ENCODE assay signal across 24 cellular contexts in genomic region chr19:42274065-42274682, GRCh38. TPM values are rescaled to one million over a fixed set of nuclear protein-coding genes. Genes with fewer than 3 reads are reported as not detected.
DNase-seq lines count a peak whose midpoint lies in the region; FAIRE-seq and TF ChIP-seq lines count a peak whose summit lies in the region.
"Had no signal": no experiment of that assay in that cellular context is flagged by ENCODE, and none has a peak within 500 bp of the region (broad histone marks: within the 10 kb centered on the region; RNA-seq: fewer than 3 reads in every experiment).

No MANE protein-coding gene starts in this region.

- FAIRE-seq in urothelium cell line (lab: Jason Lieb, UNC): no peak

- TF ChIP-seq POLR2A in ovary (IDR thresholded peaks at IDR 0.05): no peak

- H3K36me3 ChIP-seq in GM06990 (ENCODE audit: control insufficient read depth, insufficient read depth, low read length) (peaks cover 27% of the 10 kb centered on the region), ovary (no peaks in the 10 kb centered on the region)
- H3K36me3 ChIP-seq: neural progenitor cell had no signal

- H3K4me1 Mint-ChIP-seq in T-helper 2 cell treated with Interferon-gamma antibody and Interleukin-4, amounts not matched to agents 5 μg/mL and 100 μg/mL, for 36 hours (ENCODE audit: low read depth): peaks cover 50% of the 10 kb centered on the region
- H3K4me1 Mint-ChIP-seq in brain: peaks cover 75% of the 10 kb centered on the region

- H3K27me3 ChIP-seq in GM06990 (replicated peaks; ENCODE audit: control insufficient read depth, insufficient read depth, low read length) (no peaks in the 10 kb centered on the region), ovary (no peaks in the 10 kb centered on the region)
- H3K27me3 ChIP-seq: left lung, neural progenitor cell, stomach, transverse colon had no signal

- no peak overlapping the region for H3K27ac ChIP-seq in ovary
- H3K27ac ChIP-seq: left lung, neural progenitor cell, transverse colon had no signal

- intact Hi-C loops in ovary (cut with DNase I): no loop called here

- no peak overlapping the region for H3K4me3 Mint-ChIP-seq in T-helper 2 cell treated with Interferon-gamma antibody and Interleukin-4, amounts not matched to agents 5 μg/mL and 100 μg/mL, for 36 hours
- H3K4me3 Mint-ChIP-seq in brain: peak overlapping the region in 1 of 5 experiments; percentile 49
- H3K4me3 Mint-ChIP-seq: activated CD4-positive, alpha-beta T cell treated with anti-CD3 and anti-CD28 coated beads for 36 hours; immature natural killer cell; neural progenitor cell had no signal

- no peaks in the 10 kb centered on the region for H3K9me3 Mint-ChIP-seq in T-helper 2 cell treated with Interferon-gamma antibody and Interleukin-4, amounts not matched to agents 5 μg/mL and 100 μg/mL, for 36 hours
- H3K9me3 Mint-ChIP-seq in brain: no peaks in the 10 kb centered on the region
- H3K9me3 Mint-ChIP-seq: immature natural killer cell, neural progenitor cell had no signal

- H3K27ac Mint-ChIP-seq in T-helper 2 cell treated with Interferon-gamma antibody and Interleukin-4, amounts not matched to agents 5 μg/mL and 100 μg/mL, for 36 hours: peak overlapping the region; percentile 58
- peak overlapping the region in 4 of 5 experiments; percentile 36 to 94 (median 76) for H3K27ac Mint-ChIP-seq in brain
- H3K27ac Mint-ChIP-seq: neural progenitor cell had no signal

- H3K9me3 ChIP-seq in ovary: no peaks in the 10 kb centered on the region
- H3K9me3 ChIP-seq: HAP-1, left lung, stomach, transverse colon had no signal

- no peak for TF ChIP-seq EP300 in ovary (IDR thresholded peaks at IDR 0.05)

- DNase-seq in T-helper 2 cell treated with Interferon-gamma antibody and Interleukin-4, amounts not matched to agents 5 μg/mL and 100 μg/mL, for 36 hours (ENCODE audit: low spot score): no peak
- DNase-seq in T-helper 2 cell (no peak), GM06990 (ENCODE audit: extremely low read depth, insufficient read length) (peak; percentile 4), ovary (peak in 3 of 5 donors; percentile 20 to 42 (median 23)), urothelium cell line (ENCODE audit: low spot score) (no peak), NCI-H146 (lab: John Stamatoyannopoulos, UW) (no peak)
- DNase-seq in effector CD4-positive, alpha-beta T cell: no peak
- DNase-seq: activated CD4-positive, alpha-beta T cell treated with anti-CD3 and anti-CD28 coated beads for 36 hours; activated CD8-positive, alpha-beta memory T cell treated with anti-CD3 and anti-CD28 coated beads, Interleukin-2, amount 50 U/mL, for 4 hours; activated gamma-delta T cell; AML-193; DMS79; immature natural killer cell; midbrain; NCI-H1436; RPMI8226; stimulated activated CD4-positive, alpha-beta T cell treated with anti-CD3 and anti-CD28 coated beads, Interleukin-4, amount 100 ng/mL, for 24 hours; stomach; SW 1271; transverse colon had no signal

- WGBS in ovary, 3 donors: 86 to 90% (median 88%) methylated on average over 22 of the region's 22 CpGs

- H3K27me3 Mint-ChIP-seq in T-helper 2 cell treated with Interferon-gamma antibody and Interleukin-4, amounts not matched to agents 5 μg/mL and 100 μg/mL, for 36 hours (ENCODE audit: low read depth): no peaks in the 10 kb centered on the region
- peaks cover 4% of the 10 kb centered on the region for H3K27me3 Mint-ChIP-seq in brain
- H3K27me3 Mint-ChIP-seq: activated CD4-positive, alpha-beta T cell treated with anti-CD3 and anti-CD28 coated beads for 36 hours had no signal

- H3K4me1 ChIP-seq in ovary (ENCODE audit: insufficient read depth): peaks cover 4% of the 10 kb centered on the region

- peaks cover 28% of the 10 kb centered on the region for H3K36me3 Mint-ChIP-seq in T-helper 2 cell treated with Interferon-gamma antibody and Interleukin-4, amounts not matched to agents 5 μg/mL and 100 μg/mL, for 36 hours (ENCODE audit: low read depth)
- peaks cover 15% of the 10 kb centered on the region for H3K36me3 Mint-ChIP-seq in brain

- TF ChIP-seq CTCF in GM06990 (IDR thresholded peaks at IDR 0.05; ENCODE audit: insufficient read depth, low read length, poor library complexity, severe bottlenecking) (no peak), brain (conservative IDR thresholded peaks at IDR 0.05) (no peak), ovary (IDR thresholded peaks at IDR 0.05) (no peak)

- H3K4me3 ChIP-seq in GM06990 (replicated peaks; ENCODE audit: low read depth, low read length) (no peak overlapping the region), ovary (no peak overlapping the region)
- H3K4me3 ChIP-seq: HAP-1, left lung, neural progenitor cell, stomach, transverse colon had no signal

RNA-seq across cellular contexts. Expression of gene CIC, which starts 5.1 kb away (rescaled TPM):
- polyA plus RNA-seq in brain (ENCODE audit: insufficient read depth, low read depth, low replicate concordance) (77.9 TPM), ovary (10 to 100 TPM in 1 of 2 donors, 1 to 10 TPM in 1; 6.6 to 71.0 TPM)
- 100 to 1,000 TPM in 4 of 7 donors, 10 to 100 TPM in 3; 24.6 to 139 (median 113) TPM for total RNA-seq in ovary

RNA-seq across cellular contexts. Expression of gene ERF, which starts 19.2 kb away (rescaled TPM):
- polyA plus RNA-seq in brain (ENCODE audit: insufficient read depth, low read depth, low replicate concordance): 30.1 TPM
- total RNA-seq in ovary: 100 to 1,000 TPM in 1 of 7 donors, 10 to 100 TPM in 6; 23.1 to 110 (median 76.6) TPM
- 10 to 100 TPM; 31.7 to 51.0 TPM for polyA plus RNA-seq in ovary

RNA-seq across cellular contexts. Expression of gene PRR19, which starts 27.8 kb away (rescaled TPM):
- polyA plus RNA-seq in brain (ENCODE audit: insufficient read depth, low read depth, low replicate concordance) (5.9 TPM), ovary (under 1 TPM in 1 of 2 donors, not detected in 1; 0.71 TPM)
- 1 to 10 TPM in 2 of 7 donors, under 1 TPM in 4, not detected in 1; 0.58 to 2.9 (median 0.78) TPM for total RNA-seq in ovary
- total RNA-seq: stomach had no signal

RNA-seq across cellular contexts. Expression of gene PAFAH1B3, which starts 28.2 kb away (rescaled TPM):
- polyA plus RNA-seq in brain (ENCODE audit: insufficient read depth, low read depth, low replicate concordance): 216 TPM
- total RNA-seq in ovary: 10 to 100 TPM; 15.8 to 40.2 (median 20.6) TPM
- polyA plus RNA-seq in ovary: 10 to 100 TPM in 1 of 2 donors, 1 to 10 TPM in 1; 4.1 to 23.4 TPM

RNA-seq across cellular contexts. Expression of gene GSK3A, which starts 31.8 kb away (rescaled TPM):
- polyA plus RNA-seq in brain (ENCODE audit: insufficient read depth, low read depth, low replicate concordance) (159 TPM), ovary (10 to 100 TPM; 31.9 to 38.3 TPM)
- total RNA-seq in ovary: 10 to 100 TPM; 16.0 to 40.9 (median 34.9) TPM

Comparison
In these comparisons a context has a peak if more than half of its experiments do, and no peak if none do; other contexts are left out.
1. DNase-seq: peak in GM06990 (single experiment) and ovary (3 of 5); none in T-helper 2 cell treated with Interferon-gamma antibody and Interleukin-4, amounts not matched to agents 5 μg/mL and 100 μg/mL, for 36 hours (single experiment), T-helper 2 cell (0 of 5), effector CD4-positive, alpha-beta T cell (single experiment), urothelium cell line (single experiment) and NCI-H146 (single experiment).